1 cellular context compared by ENCODE assay signal in the genomic region with DNA sequence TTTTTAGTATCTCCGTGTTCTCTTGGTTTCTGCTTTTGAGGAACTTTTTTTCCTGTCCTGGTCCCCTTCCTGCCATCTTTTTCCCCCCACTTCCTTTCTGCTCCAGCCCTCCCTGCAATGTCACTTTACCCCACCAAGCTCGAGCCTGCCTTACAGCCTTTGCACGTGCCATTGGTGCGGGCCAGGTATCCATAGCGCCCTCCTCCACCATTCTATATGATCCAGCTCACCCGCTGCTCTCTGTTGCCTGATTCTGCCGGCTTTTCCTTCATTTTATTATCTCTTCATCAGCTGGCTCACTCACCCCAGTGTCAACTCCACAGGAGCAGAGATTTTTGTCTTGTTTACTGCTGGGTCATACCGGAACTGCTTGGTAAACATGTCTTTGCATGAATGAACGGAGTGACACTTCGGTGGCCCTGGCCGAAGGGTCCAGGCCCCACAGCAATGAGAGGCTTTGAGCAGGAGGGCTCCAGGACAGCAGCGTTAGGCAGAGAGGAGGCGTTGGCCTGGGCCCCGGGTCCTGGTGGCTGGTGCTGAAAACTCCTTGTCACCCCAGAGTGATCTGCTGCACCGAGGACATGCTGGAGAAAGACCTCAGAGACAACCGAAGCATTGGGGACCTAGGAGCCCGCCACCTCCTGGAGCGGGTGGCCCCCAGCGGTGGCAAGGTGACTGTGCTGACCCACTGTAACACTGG.
A peak's percentile ranks its signal among the peaks of the same experiment; 100 is the strongest.
TF ChIP-seq lines count a peak whose summit lies in the region.

No MANE protein-coding gene starts in this region.

TF ChIP-seq in HepG2, 621 proteins besides CTCF, POLR2A, EP300 and RAD21 (continued from another document and continues in another):
- TF ChIP-seq STAT6 (CRISPR knock-in tag; IDR thresholded peaks at IDR 0.05; ENCODE audit: borderline replicate concordance) = no peak
- TF ChIP-seq KMT2B (CRISPR knock-in tag; IDR thresholded peaks at IDR 0.05) = no peak
- TF ChIP-seq ZBED4 (CRISPR knock-in tag; IDR thresholded peaks at IDR 0.05; ENCODE audit: borderline replicate concordance) = no peak
- no peak for TF ChIP-seq ZBTB1 (CRISPR knock-in tag; IDR thresholded peaks at IDR 0.05; ENCODE audit: borderline replicate concordance)
- no peak for TF ChIP-seq TAF15 (IDR thresholded peaks at IDR 0.05; ENCODE audit: low read depth, low read length, poor library complexity, severe bottlenecking)
- no peak for TF ChIP-seq KAT7 (CRISPR knock-in tag; IDR thresholded peaks at IDR 0.05; ENCODE audit: borderline replicate concordance)
- no peak for TF ChIP-seq ZNF672 (CRISPR knock-in tag; IDR thresholded peaks at IDR 0.05)
- TF ChIP-seq ZNF282 (IDR thresholded peaks at IDR 0.05; ENCODE audit: partially characterized antibody) = no peak
- TF ChIP-seq, protein P1, sequence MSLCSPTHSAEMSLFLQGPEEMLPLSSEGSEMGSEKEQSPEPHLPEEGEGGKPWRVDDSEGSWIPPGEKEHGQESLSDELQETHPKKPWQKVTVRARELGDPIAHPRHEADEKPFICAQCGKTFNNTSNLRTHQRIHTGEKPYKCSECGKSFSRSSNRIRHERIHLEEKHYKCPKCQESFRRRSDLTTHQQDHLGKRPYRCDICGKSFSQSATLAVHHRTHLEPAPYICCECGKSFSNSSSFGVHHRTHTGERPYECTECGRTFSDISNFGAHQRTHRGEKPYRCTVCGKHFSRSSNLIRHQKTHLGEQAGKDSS (CRISPR knock-in tag; IDR thresholded peaks at IDR 0.05; ENCODE audit: borderline replicate concordance, low read depth) = no peak
- TF ChIP-seq, protein P2, sequence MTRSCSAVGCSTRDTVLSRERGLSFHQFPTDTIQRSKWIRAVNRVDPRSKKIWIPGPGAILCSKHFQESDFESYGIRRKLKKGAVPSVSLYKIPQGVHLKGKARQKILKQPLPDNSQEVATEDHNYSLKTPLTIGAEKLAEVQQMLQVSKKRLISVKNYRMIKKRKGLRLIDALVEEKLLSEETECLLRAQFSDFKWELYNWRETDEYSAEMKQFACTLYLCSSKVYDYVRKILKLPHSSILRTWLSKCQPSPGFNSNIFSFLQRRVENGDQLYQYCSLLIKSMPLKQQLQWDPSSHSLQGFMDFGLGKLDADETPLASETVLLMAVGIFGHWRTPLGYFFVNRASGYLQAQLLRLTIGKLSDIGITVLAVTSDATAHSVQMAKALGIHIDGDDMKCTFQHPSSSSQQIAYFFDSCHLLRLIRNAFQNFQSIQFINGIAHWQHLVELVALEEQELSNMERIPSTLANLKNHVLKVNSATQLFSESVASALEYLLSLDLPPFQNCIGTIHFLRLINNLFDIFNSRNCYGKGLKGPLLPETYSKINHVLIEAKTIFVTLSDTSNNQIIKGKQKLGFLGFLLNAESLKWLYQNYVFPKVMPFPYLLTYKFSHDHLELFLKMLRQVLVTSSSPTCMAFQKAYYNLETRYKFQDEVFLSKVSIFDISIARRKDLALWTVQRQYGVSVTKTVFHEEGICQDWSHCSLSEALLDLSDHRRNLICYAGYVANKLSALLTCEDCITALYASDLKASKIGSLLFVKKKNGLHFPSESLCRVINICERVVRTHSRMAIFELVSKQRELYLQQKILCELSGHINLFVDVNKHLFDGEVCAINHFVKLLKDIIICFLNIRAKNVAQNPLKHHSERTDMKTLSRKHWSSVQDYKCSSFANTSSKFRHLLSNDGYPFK (CRISPR knock-in tag; IDR thresholded peaks at IDR 0.05; ENCODE audit: borderline replicate concordance) = peak; percentile 36; the same call in 1 of the 2 replicates
- no peak for TF ChIP-seq ATF7 (IDR thresholded peaks at IDR 0.05)
- TF ChIP-seq ATF7 (CRISPR knock-in tag; IDR thresholded peaks at IDR 0.05) = no peak
- TF ChIP-seq ZNF431 (CRISPR knock-in tag; IDR thresholded peaks at IDR 0.05; ENCODE audit: borderline replicate concordance, low read depth) = no peak
- TF ChIP-seq, protein P3, sequence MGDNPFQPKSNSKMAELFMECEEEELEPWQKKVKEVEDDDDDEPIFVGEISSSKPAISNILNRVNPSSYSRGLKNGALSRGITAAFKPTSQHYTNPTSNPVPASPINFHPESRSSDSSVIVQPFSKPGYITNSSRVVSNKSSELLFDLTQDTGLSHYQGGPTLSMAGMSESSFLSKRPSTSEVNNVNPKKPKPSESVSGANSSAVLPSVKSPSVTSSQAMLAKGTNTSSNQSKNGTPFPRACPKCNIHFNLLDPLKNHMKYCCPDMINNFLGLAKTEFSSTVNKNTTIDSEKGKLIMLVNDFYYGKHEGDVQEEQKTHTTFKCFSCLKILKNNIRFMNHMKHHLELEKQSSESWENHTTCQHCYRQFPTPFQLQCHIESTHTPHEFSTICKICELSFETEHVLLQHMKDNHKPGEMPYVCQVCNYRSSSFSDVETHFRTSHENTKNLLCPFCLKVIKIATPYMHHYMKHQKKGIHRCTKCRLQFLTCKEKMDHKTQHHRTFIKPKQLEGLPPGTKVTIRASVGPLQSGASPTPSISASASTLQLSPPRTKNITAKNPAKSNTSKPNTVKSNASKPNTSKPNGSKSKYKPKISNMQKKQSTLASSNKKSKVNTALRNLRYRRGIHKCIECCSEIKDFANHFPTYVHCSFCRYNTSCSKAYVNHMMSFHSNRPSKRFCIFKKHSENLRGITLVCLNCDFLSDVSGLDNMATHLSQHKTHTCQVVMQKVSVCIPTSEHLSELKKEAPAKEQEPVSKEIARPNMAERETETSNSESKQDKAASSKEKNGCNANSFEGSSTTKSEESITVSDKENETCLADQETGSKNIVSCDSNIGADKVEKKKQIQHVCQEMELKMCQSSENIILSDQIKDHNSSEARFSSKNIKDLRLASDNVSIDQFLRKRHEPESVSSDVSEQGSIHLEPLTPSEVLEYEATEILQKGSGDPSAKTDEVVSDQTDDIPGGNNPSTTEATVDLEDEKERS (CRISPR knock-in tag; IDR thresholded peaks at IDR 0.05) = no peak
- no peak for TF ChIP-seq ZBTB7A (CRISPR knock-in tag; IDR thresholded peaks at IDR 0.05)
- TF ChIP-seq PAWR (CRISPR knock-in tag; IDR thresholded peaks at IDR 0.05; ENCODE audit: borderline replicate concordance) = no peak
- TF ChIP-seq ZNF776 (CRISPR knock-in tag; IDR thresholded peaks at IDR 0.05) = no peak
- 0 out of 2 replicates have a peak, but pooled peaks have one; percentile 29 for TF ChIP-seq SIN3A (IDR thresholded peaks at IDR 0.05; ENCODE audit: borderline replicate concordance, low read depth, low read length)
- 0 out of 2 replicates have a peak, but pooled peaks have one; percentile 23 for TF ChIP-seq ZNF331 (CRISPR knock-in tag; IDR thresholded peaks at IDR 0.05)
- no peak for TF ChIP-seq ZSCAN22 (CRISPR knock-in tag; IDR thresholded peaks at IDR 0.05)
- no peak for TF ChIP-seq MEIS1 (CRISPR knock-in tag; IDR thresholded peaks at IDR 0.05; ENCODE audit: borderline replicate concordance)
- no peak for TF ChIP-seq ZNF260 (CRISPR knock-in tag; IDR thresholded peaks at IDR 0.05; ENCODE audit: borderline replicate concordance, low read depth)
- no peak for TF ChIP-seq ZNF660 (CRISPR knock-in tag; IDR thresholded peaks at IDR 0.05; ENCODE audit: borderline replicate concordance, low read depth)
- no peak for TF ChIP-seq SNRNP70 (IDR thresholded peaks at IDR 0.05; ENCODE audit: low read depth, low read length)
- peak; percentile 40; the same call in 1 of the 2 replicates for TF ChIP-seq FOXO1 (CRISPR knock-in tag; IDR thresholded peaks at IDR 0.05)
- no peak for TF ChIP-seq RBM39 (IDR thresholded peaks at IDR 0.05; ENCODE audit: low read depth, low read length, poor library complexity, severe bottlenecking)
- TF ChIP-seq, protein P4, sequence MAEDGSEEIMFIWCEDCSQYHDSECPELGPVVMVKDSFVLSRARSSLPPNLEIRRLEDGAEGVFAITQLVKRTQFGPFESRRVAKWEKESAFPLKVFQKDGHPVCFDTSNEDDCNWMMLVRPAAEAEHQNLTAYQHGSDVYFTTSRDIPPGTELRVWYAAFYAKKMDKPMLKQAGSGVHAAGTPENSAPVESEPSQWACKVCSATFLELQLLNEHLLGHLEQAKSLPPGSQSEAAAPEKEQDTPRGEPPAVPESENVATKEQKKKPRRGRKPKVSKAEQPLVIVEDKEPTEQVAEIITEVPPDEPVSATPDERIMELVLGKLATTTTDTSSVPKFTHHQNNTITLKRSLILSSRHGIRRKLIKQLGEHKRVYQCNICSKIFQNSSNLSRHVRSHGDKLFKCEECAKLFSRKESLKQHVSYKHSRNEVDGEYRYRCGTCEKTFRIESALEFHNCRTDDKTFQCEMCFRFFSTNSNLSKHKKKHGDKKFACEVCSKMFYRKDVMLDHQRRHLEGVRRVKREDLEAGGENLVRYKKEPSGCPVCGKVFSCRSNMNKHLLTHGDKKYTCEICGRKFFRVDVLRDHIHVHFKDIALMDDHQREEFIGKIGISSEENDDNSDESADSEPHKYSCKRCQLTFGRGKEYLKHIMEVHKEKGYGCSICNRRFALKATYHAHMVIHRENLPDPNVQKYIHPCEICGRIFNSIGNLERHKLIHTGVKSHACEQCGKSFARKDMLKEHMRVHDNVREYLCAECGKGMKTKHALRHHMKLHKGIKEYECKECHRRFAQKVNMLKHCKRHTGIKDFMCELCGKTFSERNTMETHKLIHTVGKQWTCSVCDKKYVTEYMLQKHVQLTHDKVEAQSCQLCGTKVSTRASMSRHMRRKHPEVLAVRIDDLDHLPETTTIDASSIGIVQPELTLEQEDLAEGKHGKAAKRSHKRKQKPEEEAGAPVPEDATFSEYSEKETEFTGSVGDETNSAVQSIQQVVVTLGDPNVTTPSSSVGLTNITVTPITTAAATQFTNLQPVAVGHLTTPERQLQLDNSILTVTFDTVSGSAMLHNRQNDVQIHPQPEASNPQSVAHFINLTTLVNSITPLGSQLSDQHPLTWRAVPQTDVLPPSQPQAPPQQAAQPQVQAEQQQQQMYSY (CRISPR knock-in tag; IDR thresholded peaks at IDR 0.05) = no peak
- TF ChIP-seq BRD4 (CRISPR knock-in tag; IDR thresholded peaks at IDR 0.05) = no peak
- no peak for TF ChIP-seq DPF2 (CRISPR knock-in tag; IDR thresholded peaks at IDR 0.05; ENCODE audit: borderline replicate concordance, low read depth)
- no peak for TF ChIP-seq ZFAT (CRISPR knock-in tag; conservative IDR thresholded peaks at IDR 0.05)
- TF ChIP-seq, protein P5, sequence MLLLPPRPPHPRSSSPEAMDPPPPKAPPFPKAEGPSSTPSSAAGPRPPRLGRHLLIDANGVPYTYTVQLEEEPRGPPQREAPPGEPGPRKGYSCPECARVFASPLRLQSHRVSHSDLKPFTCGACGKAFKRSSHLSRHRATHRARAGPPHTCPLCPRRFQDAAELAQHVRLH (CRISPR knock-in tag; IDR thresholded peaks at IDR 0.05; ENCODE audit: borderline replicate concordance, low read depth) = no peak
- TF ChIP-seq ZNF792 (CRISPR knock-in tag; IDR thresholded peaks at IDR 0.05) = no peak
- TF ChIP-seq FLYWCH1 (CRISPR knock-in tag; IDR thresholded peaks at IDR 0.05) = no peak
- peak; percentile 35; the same call in 1 of the 2 replicates for TF ChIP-seq ZNF501 (CRISPR knock-in tag; IDR thresholded peaks at IDR 0.05)
- TF ChIP-seq KAT2B (IDR thresholded peaks at IDR 0.05; ENCODE audit: borderline replicate concordance, low read depth, low read length) = no peak
- 0 out of 2 replicates have a peak, but pooled peaks have one; percentile 25 for TF ChIP-seq THAP11 (CRISPR knock-in tag; IDR thresholded peaks at IDR 0.05)
- no peak for TF ChIP-seq ZMYM2 (CRISPR knock-in tag; IDR thresholded peaks at IDR 0.05)
- no peak for TF ChIP-seq NR3C1 (CRISPR knock-in tag; IDR thresholded peaks at IDR 0.05)
- no peak for TF ChIP-seq SCMH1 (CRISPR knock-in tag; IDR thresholded peaks at IDR 0.05; ENCODE audit: borderline replicate concordance)
- no peak for TF ChIP-seq RBAK (CRISPR knock-in tag; IDR thresholded peaks at IDR 0.05)
- no peak for TF ChIP-seq ZNF557 (CRISPR knock-in tag; IDR thresholded peaks at IDR 0.05)
